Comparison of ENCODE assay signal across 2 cellular contexts in genomic region chr1:170096806-170097340, GRCh38.
TF ChIP-seq lines count a peak whose summit lies in the region.

No MANE protein-coding gene starts in this region.

TF ChIP-seq in SK-N-SH treated with all-trans-retinoic acid at 6 μM for 48 hours, 23 proteins besides CTCF, POLR2A, EP300 and RAD21 (continued from another document):
- TF ChIP-seq, protein P1, sequence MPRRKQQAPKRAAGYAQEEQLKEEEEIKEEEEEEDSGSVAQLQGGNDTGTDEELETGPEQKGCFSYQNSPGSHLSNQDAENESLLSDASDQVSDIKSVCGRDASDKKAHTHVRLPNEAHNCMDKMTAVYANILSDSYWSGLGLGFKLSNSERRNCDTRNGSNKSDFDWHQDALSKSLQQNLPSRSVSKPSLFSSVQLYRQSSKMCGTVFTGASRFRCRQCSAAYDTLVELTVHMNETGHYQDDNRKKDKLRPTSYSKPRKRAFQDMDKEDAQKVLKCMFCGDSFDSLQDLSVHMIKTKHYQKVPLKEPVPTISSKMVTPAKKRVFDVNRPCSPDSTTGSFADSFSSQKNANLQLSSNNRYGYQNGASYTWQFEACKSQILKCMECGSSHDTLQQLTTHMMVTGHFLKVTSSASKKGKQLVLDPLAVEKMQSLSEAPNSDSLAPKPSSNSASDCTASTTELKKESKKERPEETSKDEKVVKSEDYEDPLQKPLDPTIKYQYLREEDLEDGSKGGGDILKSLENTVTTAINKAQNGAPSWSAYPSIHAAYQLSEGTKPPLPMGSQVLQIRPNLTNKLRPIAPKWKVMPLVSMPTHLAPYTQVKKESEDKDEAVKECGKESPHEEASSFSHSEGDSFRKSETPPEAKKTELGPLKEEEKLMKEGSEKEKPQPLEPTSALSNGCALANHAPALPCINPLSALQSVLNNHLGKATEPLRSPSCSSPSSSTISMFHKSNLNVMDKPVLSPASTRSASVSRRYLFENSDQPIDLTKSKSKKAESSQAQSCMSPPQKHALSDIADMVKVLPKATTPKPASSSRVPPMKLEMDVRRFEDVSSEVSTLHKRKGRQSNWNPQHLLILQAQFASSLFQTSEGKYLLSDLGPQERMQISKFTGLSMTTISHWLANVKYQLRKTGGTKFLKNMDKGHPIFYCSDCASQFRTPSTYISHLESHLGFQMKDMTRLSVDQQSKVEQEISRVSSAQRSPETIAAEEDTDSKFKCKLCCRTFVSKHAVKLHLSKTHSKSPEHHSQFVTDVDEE (CRISPR knock-in tag; IDR thresholded peaks at IDR 0.05) = no peak
- TF ChIP-seq OSR1 (CRISPR knock-in tag; IDR thresholded peaks at IDR 0.05) (no peak), GLIS3 (CRISPR knock-in tag; IDR thresholded peaks at IDR 0.05) (no peak)

TF ChIP-seq in SK-N-SH, 30 proteins besides CTCF, POLR2A, EP300 and RAD21:
- TF ChIP-seq USF1 (IDR thresholded peaks at IDR 0.05; ENCODE audit: borderline replicate concordance, low read depth) (no peak), NFIC (IDR thresholded peaks at IDR 0.05; ENCODE audit: borderline replicate concordance) (no peak), SIN3A (IDR thresholded peaks at IDR 0.05; ENCODE audit: borderline replicate concordance, low read depth, low read length) (no peak), ELF1 (IDR thresholded peaks at IDR 0.05) (no peak), MAX (IDR thresholded peaks at IDR 0.05; ENCODE audit: low read depth) (no peak), TCF12 (IDR thresholded peaks at IDR 0.05) (no peak), GABPA (IDR thresholded peaks at IDR 0.05; ENCODE audit: low read depth) (no peak), CHD2 (IDR thresholded peaks at IDR 0.05; ENCODE audit: low read length, partially characterized antibody) (no peak), GATA2 (CRISPR knock-in tag; IDR thresholded peaks at IDR 0.05) (no peak), MEF2A (IDR thresholded peaks at IDR 0.05; ENCODE audit: borderline replicate concordance, low read depth) (no peak)
- TF ChIP-seq, protein P2, sequence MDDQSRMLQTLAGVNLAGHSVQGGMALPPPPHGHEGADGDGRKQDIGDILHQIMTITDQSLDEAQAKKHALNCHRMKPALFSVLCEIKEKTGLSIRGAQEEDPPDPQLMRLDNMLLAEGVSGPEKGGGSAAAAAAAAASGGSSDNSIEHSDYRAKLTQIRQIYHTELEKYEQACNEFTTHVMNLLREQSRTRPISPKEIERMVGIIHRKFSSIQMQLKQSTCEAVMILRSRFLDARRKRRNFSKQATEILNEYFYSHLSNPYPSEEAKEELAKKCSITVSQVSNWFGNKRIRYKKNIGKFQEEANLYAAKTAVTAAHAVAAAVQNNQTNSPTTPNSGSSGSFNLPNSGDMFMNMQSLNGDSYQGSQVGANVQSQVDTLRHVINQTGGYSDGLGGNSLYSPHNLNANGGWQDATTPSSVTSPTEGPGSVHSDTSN (IDR thresholded peaks at IDR 0.05) = no peak
- TF ChIP-seq, protein P3, sequence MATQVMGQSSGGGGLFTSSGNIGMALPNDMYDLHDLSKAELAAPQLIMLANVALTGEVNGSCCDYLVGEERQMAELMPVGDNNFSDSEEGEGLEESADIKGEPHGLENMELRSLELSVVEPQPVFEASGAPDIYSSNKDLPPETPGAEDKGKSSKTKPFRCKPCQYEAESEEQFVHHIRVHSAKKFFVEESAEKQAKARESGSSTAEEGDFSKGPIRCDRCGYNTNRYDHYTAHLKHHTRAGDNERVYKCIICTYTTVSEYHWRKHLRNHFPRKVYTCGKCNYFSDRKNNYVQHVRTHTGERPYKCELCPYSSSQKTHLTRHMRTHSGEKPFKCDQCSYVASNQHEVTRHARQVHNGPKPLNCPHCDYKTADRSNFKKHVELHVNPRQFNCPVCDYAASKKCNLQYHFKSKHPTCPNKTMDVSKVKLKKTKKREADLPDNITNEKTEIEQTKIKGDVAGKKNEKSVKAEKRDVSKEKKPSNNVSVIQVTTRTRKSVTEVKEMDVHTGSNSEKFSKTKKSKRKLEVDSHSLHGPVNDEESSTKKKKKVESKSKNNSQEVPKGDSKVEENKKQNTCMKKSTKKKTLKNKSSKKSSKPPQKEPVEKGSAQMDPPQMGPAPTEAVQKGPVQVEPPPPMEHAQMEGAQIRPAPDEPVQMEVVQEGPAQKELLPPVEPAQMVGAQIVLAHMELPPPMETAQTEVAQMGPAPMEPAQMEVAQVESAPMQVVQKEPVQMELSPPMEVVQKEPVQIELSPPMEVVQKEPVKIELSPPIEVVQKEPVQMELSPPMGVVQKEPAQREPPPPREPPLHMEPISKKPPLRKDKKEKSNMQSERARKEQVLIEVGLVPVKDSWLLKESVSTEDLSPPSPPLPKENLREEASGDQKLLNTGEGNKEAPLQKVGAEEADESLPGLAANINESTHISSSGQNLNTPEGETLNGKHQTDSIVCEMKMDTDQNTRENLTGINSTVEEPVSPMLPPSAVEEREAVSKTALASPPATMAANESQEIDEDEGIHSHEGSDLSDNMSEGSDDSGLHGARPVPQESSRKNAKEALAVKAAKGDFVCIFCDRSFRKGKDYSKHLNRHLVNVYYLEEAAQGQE (IDR thresholded peaks at IDR 0.05; ENCODE audit: low read depth, low read length) = no peak
